14 cellular contexts compared by ENCODE assay signal in the genomic region with DNA sequence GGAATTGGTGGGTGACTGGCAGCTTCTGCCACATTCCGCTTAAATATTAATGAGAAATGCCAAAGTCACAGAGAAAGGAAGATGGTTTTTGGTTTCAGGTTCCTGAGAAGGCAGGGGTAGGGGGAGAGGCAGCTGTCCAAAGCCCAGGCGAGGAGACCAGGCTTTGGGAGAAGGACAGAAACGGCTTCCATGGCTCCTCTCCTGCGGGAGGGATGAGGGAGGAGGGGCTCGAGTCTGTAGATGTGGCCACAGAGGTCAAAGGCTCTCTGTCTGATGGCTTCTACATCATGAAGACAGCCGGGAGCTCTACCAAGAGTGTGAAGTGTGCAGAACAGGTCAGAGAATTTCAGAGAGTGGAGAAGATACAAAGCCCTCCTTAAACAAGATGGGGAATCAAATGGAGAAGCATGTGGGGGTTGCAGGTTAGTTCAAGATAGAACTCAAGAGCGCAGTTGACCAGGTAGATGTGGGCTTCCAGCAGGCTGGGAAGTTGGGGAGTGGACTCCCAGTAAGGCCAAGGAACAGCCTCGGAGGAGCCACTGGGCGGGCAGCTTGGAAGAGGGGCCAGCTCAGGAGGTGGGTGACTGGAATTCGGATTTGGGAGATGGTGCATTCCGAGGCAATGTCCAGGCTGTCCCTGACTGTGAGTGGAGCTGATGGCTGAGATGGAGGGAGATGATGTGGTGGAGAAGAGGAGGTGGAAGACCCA. TPM values are rescaled to one million over a fixed set of nuclear protein-coding genes. Genes with fewer than 3 reads are reported as not detected.
DNase-seq lines count a peak whose midpoint lies in the region; ATAC-seq and TF ChIP-seq lines count a peak whose summit lies in the region.
"Had no signal": no experiment of that assay in that cellular context is flagged by ENCODE, and none has a peak within 500 bp of the region (broad histone marks: within the 10 kb centered on the region; RNA-seq: fewer than 3 reads in every experiment).

No MANE protein-coding gene starts in this region.

- H3K9me3 ChIP-seq in testis, result no peaks in the 10 kb centered on the region
- H3K9me3 ChIP-seq: thyroid gland had no signal

- H3K4me1 ChIP-seq in testis, result peaks cover 16% of the 10 kb centered on the region

- no peaks in the 10 kb centered on the region for H3K36me3 ChIP-seq in testis (ENCODE audit: low read depth, missing control alignments)
- H3K36me3 ChIP-seq: thyroid gland had no signal

- no peak overlapping the region for H3K4me3 ChIP-seq in testis
- H3K4me3 ChIP-seq: thyroid gland had no signal

- peaks cover 18% of the 10 kb centered on the region for H3K4me1 Mint-ChIP-seq in activated CD4-positive, alpha-beta T cell treated with anti-CD3 and anti-CD28 coated beads, Interleukin-2, amount 10 ng/mL, durations not matched to agents 24 days and 14 days
- H3K4me1 Mint-ChIP-seq in activated naive CD8-positive, alpha-beta T cell treated with anti-CD3 and anti-CD28 coated beads, Interleukin-2, amount 50 U/mL, for 24 hours, result peaks cover 30% of the 10 kb centered on the region

- peaks cover 8% of the 10 kb centered on the region for H3K27me3 Mint-ChIP-seq in activated CD4-positive, alpha-beta T cell treated with anti-CD3 and anti-CD28 coated beads, Interleukin-2, amount 10 ng/mL, durations not matched to agents 24 days and 14 days
- peaks cover 5% of the 10 kb centered on the region for H3K27me3 Mint-ChIP-seq in activated naive CD8-positive, alpha-beta T cell treated with anti-CD3 and anti-CD28 coated beads, Interleukin-2, amount 50 U/mL, for 24 hours

- DNase-seq in activated CD4-positive, alpha-beta T cell treated with anti-CD3 and anti-CD28 coated beads, Interleukin-2, amount 10 ng/mL, durations not matched to agents 24 days and 14 days, result no peak
- no peak for DNase-seq in activated CD4-positive, alpha-beta T cell treated with anti-CD3 and anti-CD28 coated beads, Interleukin-2, amount 50 U/mL, for 4 hours
- no peak for DNase-seq in activated naive CD8-positive, alpha-beta T cell treated with anti-CD3 and anti-CD28 coated beads, Interleukin-2, amount 50 U/mL, for 24 hours
- DNase-seq in myocyte (ENCODE audit: low read depth), result peak; percentile 83
- DNase-seq in testis, result no peak
- DNase-seq in HCEC 1CT, result no peak
- no peak for DNase-seq in NCI-H748 treated with DMSO at 0.1 percent for 48 hours (lab: John Stamatoyannopoulos, UW)
- DNase-seq in effector CD8-positive, alpha-beta T cell (lab: John Stamatoyannopoulos, UW), result no peak
- DNase-seq: 8988T, NCI-H1092, NCI-H345, retina, T1000 had no signal

- H3K27ac Mint-ChIP-seq in activated CD4-positive, alpha-beta T cell treated with anti-CD3 and anti-CD28 coated beads, Interleukin-2, amount 10 ng/mL, durations not matched to agents 24 days and 14 days, result peak overlapping the region; percentile 7
- H3K27ac Mint-ChIP-seq in activated naive CD8-positive, alpha-beta T cell treated with anti-CD3 and anti-CD28 coated beads, Interleukin-2, amount 50 U/mL, for 24 hours, result peak overlapping the region; percentile 15

- no peak overlapping the region for H3K4me3 Mint-ChIP-seq in activated CD4-positive, alpha-beta T cell treated with anti-CD3 and anti-CD28 coated beads, Interleukin-2, amount 10 ng/mL, durations not matched to agents 24 days and 14 days
- no peak overlapping the region for H3K4me3 Mint-ChIP-seq in activated naive CD8-positive, alpha-beta T cell treated with anti-CD3 and anti-CD28 coated beads, Interleukin-2, amount 50 U/mL, for 24 hours

- no peaks in the 10 kb centered on the region for H3K27me3 ChIP-seq in testis
- H3K27me3 ChIP-seq: thyroid gland had no signal

- 83 to 84% methylated on average over 11 of the region's 11 CpGs for WGBS in testis, 2 donors

- H3K9me3 Mint-ChIP-seq in activated CD4-positive, alpha-beta T cell treated with anti-CD3 and anti-CD28 coated beads, Interleukin-2, amount 10 ng/mL, durations not matched to agents 24 days and 14 days, result no peaks in the 10 kb centered on the region
- H3K9me3 Mint-ChIP-seq in activated naive CD8-positive, alpha-beta T cell treated with anti-CD3 and anti-CD28 coated beads, Interleukin-2, amount 50 U/mL, for 24 hours, result no peaks in the 10 kb centered on the region

- no peak for TF ChIP-seq POLR2A in testis (IDR thresholded peaks at IDR 0.05)

- H3K36me3 Mint-ChIP-seq in activated CD4-positive, alpha-beta T cell treated with anti-CD3 and anti-CD28 coated beads, Interleukin-2, amount 10 ng/mL, durations not matched to agents 24 days and 14 days (ENCODE audit: low read depth), result no peaks in the 10 kb centered on the region
- H3K36me3 Mint-ChIP-seq in activated naive CD8-positive, alpha-beta T cell treated with anti-CD3 and anti-CD28 coated beads, Interleukin-2, amount 50 U/mL, for 24 hours (ENCODE audit: low read depth), result no peaks in the 10 kb centered on the region

- intact Hi-C loops in activated CD4-positive, alpha-beta T cell treated with anti-CD3 and anti-CD28 coated beads, Interleukin-2, amount 10 ng/mL, durations not matched to agents 24 days and 14 days (cut with micrococcal nuclease), result loop anchor here (2.0 kb wide), 2 partner anchors 24 to 54 kb away; a partner anchor contains a TSS
- intact Hi-C loops in testis (cut with DNase I; ENCODE audit: low total_unique reads), result no loop called here

- peak overlapping the region; percentile 33 to 50 for H3K27ac ChIP-seq in testis

- ATAC-seq in activated naive CD8-positive, alpha-beta T cell treated with anti-CD3 and anti-CD28 coated beads, Interleukin-2, amount 50 U/mL, for 24 hours, result no peak

- TF ChIP-seq CTCF in testis (IDR thresholded peaks at IDR 0.05), result no peak

RNA-seq across cellular contexts. Expression of a gene that starts 23.8 kb away (rescaled TPM):
- 77.1 and 82.8 TPM in 2 replicates for total RNA-seq in activated CD4-positive, alpha-beta T cell treated with anti-CD3 and anti-CD28 coated beads, Interleukin-2, amount 10 ng/mL, durations not matched to agents 24 days and 14 days
- total RNA-seq in myocyte (91.6 and 102 TPM in 2 replicates), testis (100 to 1,000 TPM; 215 to 263 TPM)
- 53.4 TPM for polyA plus RNA-seq in myocyte (2012)
- 99.5 TPM for polyA plus RNA-seq in testis (ENCODE audit: insufficient read depth, low read depth, low replicate concordance)
